23 cellular contexts compared by ENCODE assay signal in genomic region chr5:72654231-72654630, GRCh38.
"Had no signal": no experiment of that assay in that cellular context is flagged by ENCODE, and none has a peak within 500 bp of the region (broad histone marks: within the 10 kb centered on the region; RNA-seq: fewer than 3 reads in every experiment).

No MANE protein-coding gene starts in this region.

- H3K9me3 Mint-ChIP-seq: activated naive CD4-positive, alpha-beta T cell treated with anti-CD3 and anti-CD28 coated beads, Interleukin-2, amount 50 U/mL, for 72 hours; activated T-cell treated with anti-CD3 and anti-CD28 coated beads, Interleukin-2, amount 50 U/mL, for 24 hours; central memory CD8-positive, alpha-beta T cell; dendritic cell treated with granulocyte-macrophage colony-stimulating factor and Interleukin-4, amounts not matched to agents 40 ng/mL and 50 ng/mL, for 4 days; endodermal cell; naive thymus-derived CD8-positive, alpha-beta T cell had no signal

- H3K9me3 ChIP-seq: body of pancreas, right lobe of liver had no signal

- H3K27me3 ChIP-seq: body of pancreas, right lobe of liver had no signal

- DNase-seq: activated CD4-positive, alpha-beta T cell treated with anti-CD3 and anti-CD28 coated beads, Interleukin-2, amount 50 U/mL, for 48 hours; activated CD4-positive, CD25-positive, alpha-beta regulatory T cell treated with anti-CD3 and anti-CD28 coated beads, Interleukin-2, amount 50 U/mL, for 72 hours; activated CD8-positive, alpha-beta memory T cell treated with anti-CD3 and anti-CD28 coated beads, Interleukin-2, amount 10 ng/mL, durations not matched to agents 7 days and 5 days; activated effector memory CD4-positive, alpha-beta T cell treated with Interleukin-2 at 50 U/mL for 16 hours; activated T-cell treated with anti-CD3 and anti-CD28 coated beads, Interleukin-2, amount 50 U/mL, for 24 hours; amniotic stem cell; body of pancreas; endodermal cell; immature natural killer cell; left cardiac atrium; naive thymus-derived CD8-positive, alpha-beta T cell; occipital lobe; right lobe of liver; stimulated activated CD4-positive, alpha-beta T cell treated with anti-CD3 and anti-CD28 coated beads, Interleukin-12 subunit alpha, Interleukin-12 subunit beta, amount 100 ng/mL, for 4 hours; stimulated activated naive CD4-positive, alpha-beta T cell; substantia nigra had no signal

- H3K4me3 ChIP-seq: body of pancreas, lung, right lobe of liver had no signal

- H3K36me3 ChIP-seq: right lobe of liver had no signal

- H3K27ac ChIP-seq: body of pancreas, right lobe of liver had no signal

- H3K36me3 Mint-ChIP-seq: activated CD8-positive, alpha-beta memory T cell treated with anti-CD3 and anti-CD28 coated beads, Interleukin-2, amount 10 ng/mL, durations not matched to agents 7 days and 5 days; activated naive CD4-positive, alpha-beta T cell treated with anti-CD3 and anti-CD28 coated beads, Interleukin-2, amount 50 U/mL, for 72 hours; immature natural killer cell; naive thymus-derived CD8-positive, alpha-beta T cell; type B pancreatic cell had no signal

- H3K27ac Mint-ChIP-seq: activated CD8-positive, alpha-beta memory T cell treated with anti-CD3 and anti-CD28 coated beads, Interleukin-2, amount 10 ng/mL, durations not matched to agents 7 days and 5 days; activated naive CD4-positive, alpha-beta T cell treated with anti-CD3 and anti-CD28 coated beads, Interleukin-2, amount 50 U/mL, for 72 hours; activated T-cell treated with anti-CD3 and anti-CD28 coated beads, Interleukin-2, amount 50 U/mL, for 24 hours; dendritic cell treated with granulocyte-macrophage colony-stimulating factor and Interleukin-4, amounts not matched to agents 40 ng/mL and 50 ng/mL, for 4 days; endodermal cell; immature natural killer cell; progenitor cell of endocrine pancreas; type B pancreatic cell had no signal

- H3K4me3 Mint-ChIP-seq: activated CD8-positive, alpha-beta memory T cell treated with anti-CD3 and anti-CD28 coated beads, Interleukin-2, amount 10 ng/mL, durations not matched to agents 7 days and 5 days; activated T-cell treated with anti-CD3 and anti-CD28 coated beads, Interleukin-2, amount 50 U/mL, for 24 hours; central memory CD8-positive, alpha-beta T cell; dendritic cell treated with granulocyte-macrophage colony-stimulating factor and Interleukin-4, amounts not matched to agents 40 ng/mL and 50 ng/mL, for 4 days; endodermal cell; immature natural killer cell; naive thymus-derived CD8-positive, alpha-beta T cell; type B pancreatic cell had no signal

- ATAC-seq: activated CD8-positive, alpha-beta memory T cell treated with anti-CD3 and anti-CD28 coated beads, Interleukin-2, amount 10 ng/mL, durations not matched to agents 7 days and 5 days; activated naive CD4-positive, alpha-beta T cell treated with anti-CD3 and anti-CD28 coated beads, Interleukin-2, amount 50 U/mL, for 72 hours; body of pancreas; esophagus mucosa; left cardiac atrium; naive thymus-derived CD8-positive, alpha-beta T cell had no signal

- H3K27me3 Mint-ChIP-seq: activated CD8-positive, alpha-beta memory T cell treated with anti-CD3 and anti-CD28 coated beads, Interleukin-2, amount 10 ng/mL, durations not matched to agents 7 days and 5 days; type B pancreatic cell had no signal

- H3K4me1 Mint-ChIP-seq: activated CD8-positive, alpha-beta memory T cell treated with anti-CD3 and anti-CD28 coated beads, Interleukin-2, amount 10 ng/mL, durations not matched to agents 7 days and 5 days; central memory CD8-positive, alpha-beta T cell; immature natural killer cell; naive thymus-derived CD8-positive, alpha-beta T cell had no signal

- H3K4me1 ChIP-seq: body of pancreas, right lobe of liver had no signal
